9 cellular contexts compared by ENCODE assay signal in genomic region chr2:144708641-144709040, GRCh38.
"Had no signal": no experiment of that assay in that cellular context is flagged by ENCODE, and none has a peak within 500 bp of the region (broad histone marks: within the 10 kb centered on the region; RNA-seq: fewer than 3 reads in every experiment).

No MANE protein-coding gene starts in this region.

- H3K4me3 ChIP-seq: ascending aorta, gastrocnemius medialis, hepatocyte had no signal

- H3K27ac ChIP-seq: ascending aorta, gastrocnemius medialis, hepatocyte had no signal

- H3K4me1 ChIP-seq: gastrocnemius medialis had no signal

- ATAC-seq: activated CD8-positive, alpha-beta T cell treated with anti-CD3 and anti-CD28 coated beads for 36 hours; gastrocnemius medialis; right cardiac atrium; stimulated activated naive B cell treated with anti-CD40 and anti-IgM and Interleukin-4, amounts not matched to agents 10 μg/mL and 1 μg/mL and 100 μg/mL, for 72 hours had no signal

- H3K4me3 Mint-ChIP-seq: activated CD8-positive, alpha-beta T cell treated with anti-CD3 and anti-CD28 coated beads for 36 hours; stimulated activated naive B cell treated with anti-CD40 and anti-IgM and Interleukin-4, amounts not matched to agents 10 μg/mL and 1 μg/mL and 100 μg/mL, for 72 hours had no signal

- H3K79me2 ChIP-seq: hepatocyte had no signal

- DNase-seq: activated CD8-positive, alpha-beta memory T cell treated with anti-CD3 and anti-CD28 coated beads, Interleukin-2, amount 50 U/mL, for 4 hours; activated CD8-positive, alpha-beta T cell treated with anti-CD3 and anti-CD28 coated beads for 36 hours; activated naive CD4-positive, alpha-beta T cell; gastrocnemius medialis; right cardiac atrium; stimulated activated CD4-positive, alpha-beta T cell treated with anti-CD3 and anti-CD28 coated beads, Interleukin-2, amount 100 ng/mL, for 24 hours; stimulated activated naive B cell treated with anti-CD40 and anti-IgM and Interleukin-4, amounts not matched to agents 10 μg/mL and 1 μg/mL and 100 μg/mL, for 72 hours had no signal

- H2AFZ ChIP-seq: hepatocyte had no signal

- H3K4me2 ChIP-seq: hepatocyte had no signal

- H3K27me3 ChIP-seq: ascending aorta, gastrocnemius medialis, hepatocyte had no signal

- H3K9me3 Mint-ChIP-seq: activated CD8-positive, alpha-beta T cell treated with anti-CD3 and anti-CD28 coated beads for 36 hours; stimulated activated naive B cell treated with anti-CD40 and anti-IgM and Interleukin-4, amounts not matched to agents 10 μg/mL and 1 μg/mL and 100 μg/mL, for 72 hours had no signal

- H3K27me3 Mint-ChIP-seq: stimulated activated naive B cell treated with anti-CD40 and anti-IgM and Interleukin-4, amounts not matched to agents 10 μg/mL and 1 μg/mL and 100 μg/mL, for 72 hours had no signal

- H3K27ac Mint-ChIP-seq: activated CD8-positive, alpha-beta T cell treated with anti-CD3 and anti-CD28 coated beads for 36 hours; stimulated activated naive B cell treated with anti-CD40 and anti-IgM and Interleukin-4, amounts not matched to agents 10 μg/mL and 1 μg/mL and 100 μg/mL, for 72 hours had no signal

- H3K36me3 ChIP-seq: ascending aorta, gastrocnemius medialis had no signal

- H3K9me3 ChIP-seq: ascending aorta, gastrocnemius medialis had no signal

- H3K36me3 Mint-ChIP-seq: stimulated activated naive B cell treated with anti-CD40 and anti-IgM and Interleukin-4, amounts not matched to agents 10 μg/mL and 1 μg/mL and 100 μg/mL, for 72 hours had no signal
